Comparison of ENCODE assay signal across 16 cellular contexts in the genomic region with DNA sequence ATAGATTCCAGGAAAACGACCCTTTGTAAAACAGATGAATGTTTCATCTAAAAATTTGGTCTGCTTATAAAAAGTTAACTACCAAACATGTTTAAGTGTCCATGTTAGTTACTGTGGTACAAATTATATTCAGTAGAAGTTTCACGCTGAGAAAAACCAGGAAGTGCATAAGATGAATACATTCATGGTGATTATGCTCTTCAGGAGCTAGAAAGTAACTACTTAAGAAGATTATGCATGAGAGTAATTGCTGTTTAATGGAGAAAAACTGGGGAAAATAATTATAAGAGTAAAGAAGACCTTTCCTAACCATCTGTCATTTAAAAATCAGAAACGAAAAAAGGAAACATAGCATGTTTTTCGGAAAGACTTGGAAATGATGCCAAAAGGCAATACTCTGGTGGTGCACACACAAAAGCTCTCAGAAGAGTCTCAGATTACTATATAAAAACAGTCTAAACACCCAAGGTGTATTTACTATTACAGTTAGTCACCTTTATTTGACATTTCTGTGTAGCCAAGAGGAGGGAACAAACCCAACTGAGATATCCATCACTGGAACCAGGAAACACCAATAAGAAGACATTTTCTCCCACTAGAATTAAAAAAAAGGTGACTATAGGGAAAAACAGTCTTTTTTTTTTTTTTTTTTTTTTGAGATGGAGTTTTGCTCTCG.
DNase-seq lines count a peak whose midpoint lies in the region; ATAC-seq lines count a peak whose summit lies in the region.
"Had no signal": no experiment of that assay in that cellular context is flagged by ENCODE, and none has a peak within 500 bp of the region (broad histone marks: within the 10 kb centered on the region; RNA-seq: fewer than 3 reads in every experiment).

No MANE protein-coding gene starts in this region.

- ATAC-seq in memory B cell (ENCODE audit: low read depth) (no peak), HG02840 (IDR thresholded peaks at IDR 0.05; ENCODE audit: low FRiP score, unreplicated experiment) (no peak), HG03520 (IDR thresholded peaks at IDR 0.05; ENCODE audit: unreplicated experiment) (no peak)
- ATAC-seq: activated CD4-positive, CD25-positive, alpha-beta regulatory T cell treated with anti-CD3 and anti-CD28 coated beads, Interleukin-2, amount 50 U/mL, for 24 hours; stimulated activated naive CD8-positive, alpha-beta T cell treated with anti-CD3 and anti-CD28 coated beads, Interleukin-15, amount 100 ng/mL, for 72 hours had no signal

- peaks cover 3% of the 10 kb centered on the region for H3K36me3 Mint-ChIP-seq in memory B cell
- H3K36me3 Mint-ChIP-seq: CD14-positive monocyte had no signal

- peak overlapping the region; percentile 88 for H3K4me3 Mint-ChIP-seq in memory B cell
- H3K4me3 Mint-ChIP-seq: CD14-positive monocyte; stimulated activated naive CD8-positive, alpha-beta T cell treated with anti-CD3 and anti-CD28 coated beads, Interleukin-15, amount 100 ng/mL, for 72 hours had no signal

- H3K4me1 Mint-ChIP-seq in memory B cell, result peaks cover 26% of the 10 kb centered on the region
- H3K4me1 Mint-ChIP-seq: stimulated activated naive CD8-positive, alpha-beta T cell treated with anti-CD3 and anti-CD28 coated beads, Interleukin-15, amount 100 ng/mL, for 72 hours had no signal

- H3K27me3 Mint-ChIP-seq in memory B cell, result no peaks in the 10 kb centered on the region
- H3K27me3 Mint-ChIP-seq: stimulated activated naive CD8-positive, alpha-beta T cell treated with anti-CD3 and anti-CD28 coated beads, Interleukin-15, amount 100 ng/mL, for 72 hours had no signal

- peak overlapping the region; percentile 98 for H3K27ac Mint-ChIP-seq in memory B cell
- H3K27ac Mint-ChIP-seq: stimulated activated naive CD8-positive, alpha-beta T cell treated with anti-CD3 and anti-CD28 coated beads, Interleukin-15, amount 100 ng/mL, for 72 hours had no signal

- no peaks in the 10 kb centered on the region for H3K9me3 Mint-ChIP-seq in memory B cell
- H3K9me3 Mint-ChIP-seq: stimulated activated naive CD8-positive, alpha-beta T cell treated with anti-CD3 and anti-CD28 coated beads, Interleukin-15, amount 100 ng/mL, for 72 hours had no signal

- peak; percentile 10 for DNase-seq in DMS153 (lab: John Stamatoyannopoulos, UW)
- no peak for DNase-seq in DMS153 treated with DMSO at 0.1 percent for 48 hours (lab: John Stamatoyannopoulos, UW; ENCODE audit: unreplicated experiment)
- DNase-seq in NAMALWA (ENCODE audit: low spot score), result peak; percentile 16
- DNase-seq in NCI-H524 treated with DMSO at 0.1 percent for 48 hours (lab: John Stamatoyannopoulos, UW), result peak; percentile 73
- DNase-seq in memory B cell (ENCODE audit: low spot score in 2 of 2), result no peak
- no peak for DNase-seq in NK-92 treated with Interleukin-12 subunit alpha and Interleukin-12 subunit beta, amount 100 ng/mL, for 24 hours (lab: John Stamatoyannopoulos, UW)
- DNase-seq: 8988T; anterior cingulate cortex; cerebellar nuclear complex; MG63; RPMI8226; stimulated activated naive CD8-positive, alpha-beta T cell treated with anti-CD3 and anti-CD28 coated beads, Interleukin-15, amount 100 ng/mL, for 72 hours had no signal

Comparison
In these comparisons a context has a peak if more than half of its experiments do, and no peak if none do; other contexts are left out.
1. DNase-seq: peak in DMS153 (single experiment), NAMALWA (single experiment) and NCI-H524 treated with DMSO at 0.1 percent for 48 hours (single experiment); none in DMS153 treated with DMSO at 0.1 percent for 48 hours (single experiment), memory B cell (0 of 2) and NK-92 treated with Interleukin-12 subunit alpha and Interleukin-12 subunit beta, amount 100 ng/mL, for 24 hours (single experiment).